1 cellular context compared by ENCODE assay signal in the genomic region with DNA sequence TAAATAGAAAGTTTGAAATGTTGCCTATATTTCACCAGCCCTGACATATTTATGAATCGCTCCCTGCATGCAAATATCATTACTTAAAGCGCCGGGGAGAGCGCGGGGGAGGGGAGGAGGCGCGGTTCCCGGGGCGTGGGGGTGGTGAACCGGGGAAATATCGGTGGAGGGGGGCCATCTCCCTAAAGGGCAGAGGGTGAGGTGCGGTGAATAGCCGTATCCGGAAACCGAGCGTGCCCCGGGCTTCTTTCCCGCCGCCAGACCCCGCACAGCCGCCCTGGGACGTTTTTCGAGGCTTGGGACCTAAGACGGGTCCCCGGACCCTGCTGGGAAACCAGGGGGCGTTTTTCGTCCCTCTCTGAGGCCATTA.
TF ChIP-seq lines count a peak whose summit lies in the region.

No MANE protein-coding gene starts in this region.

TF ChIP-seq in H1, 55 proteins besides CTCF, POLR2A, EP300 and RAD21:
- TF ChIP-seq EZH2 (IDR thresholded peaks at IDR 0.05; ENCODE audit: low read depth, low read length, severe bottlenecking): peak; percentile 54
- peak; percentile 64 for TF ChIP-seq RNF2 (IDR thresholded peaks at IDR 0.05; ENCODE audit: borderline replicate concordance, low read depth, low read length, missing control alignments, poor library complexity, severe bottlenecking)
- TF ChIP-seq, protein P1, sequence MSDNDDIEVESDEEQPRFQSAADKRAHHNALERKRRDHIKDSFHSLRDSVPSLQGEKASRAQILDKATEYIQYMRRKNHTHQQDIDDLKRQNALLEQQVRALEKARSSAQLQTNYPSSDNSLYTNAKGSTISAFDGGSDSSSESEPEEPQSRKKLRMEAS (IDR thresholded peaks at IDR 0.05): 0 out of 2 replicates have a peak, but pooled peaks have one; percentile 11
- no peak for TF ChIP-seq SP1 (IDR thresholded peaks at IDR 0.05; ENCODE audit: low read depth, low read length)
- TF ChIP-seq, protein P2, sequence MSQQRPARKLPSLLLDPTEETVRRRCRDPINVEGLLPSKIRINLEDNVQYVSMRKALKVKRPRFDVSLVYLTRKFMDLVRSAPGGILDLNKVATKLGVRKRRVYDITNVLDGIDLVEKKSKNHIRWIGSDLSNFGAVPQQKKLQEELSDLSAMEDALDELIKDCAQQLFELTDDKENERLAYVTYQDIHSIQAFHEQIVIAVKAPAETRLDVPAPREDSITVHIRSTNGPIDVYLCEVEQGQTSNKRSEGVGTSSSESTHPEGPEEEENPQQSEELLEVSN (IDR thresholded peaks at IDR 0.05): peak; percentile 85
- no peak for TF ChIP-seq CBX8 (IDR thresholded peaks at IDR 0.05; ENCODE audit: borderline replicate concordance, low read depth, low read length)
- no peak for TF ChIP-seq EGR1 (IDR thresholded peaks at IDR 0.05; ENCODE audit: borderline replicate concordance, low read depth, low read length)
